Comparison of ENCODE assay signal across 27 cellular contexts in the genomic region with DNA sequence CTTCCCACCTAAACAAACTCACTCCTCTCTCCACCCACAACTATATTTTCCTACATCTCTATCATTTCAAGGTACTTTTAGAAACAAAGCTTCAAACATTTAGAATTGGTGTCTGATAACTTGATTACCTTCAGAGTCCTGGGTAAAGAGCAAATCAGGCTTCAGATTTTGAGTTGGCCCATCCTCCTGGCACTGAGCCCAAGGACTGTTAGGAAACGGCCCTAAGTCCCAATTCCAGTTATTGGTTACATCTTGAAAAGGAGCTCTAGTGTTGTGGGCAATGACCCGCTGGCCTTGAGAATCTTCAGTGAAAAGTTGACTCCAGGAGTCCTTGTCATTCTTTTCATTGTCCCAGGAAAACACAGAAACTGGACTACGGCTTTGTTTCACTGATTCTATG. TPM values are rescaled to one million over a fixed set of nuclear protein-coding genes. Genes with fewer than 3 reads are reported as not detected.
"Had no signal": no experiment of that assay in that cellular context is flagged by ENCODE, and none has a peak within 500 bp of the region (broad histone marks: within the 10 kb centered on the region; RNA-seq: fewer than 3 reads in every experiment).

No MANE protein-coding gene starts in this region.

- H3K4me3 ChIP-seq: right atrium auricular region, thoracic aorta had no signal

- H2AFZ ChIP-seq: parathyroid adenoma had no signal

- H3K79me2 ChIP-seq: parathyroid adenoma had no signal

- H3K9ac ChIP-seq: parathyroid adenoma had no signal

- H3K27ac ChIP-seq: brain microvascular endothelial cell, parathyroid adenoma, right atrium auricular region, thoracic aorta had no signal

- H3K27me3 ChIP-seq: brain microvascular endothelial cell, right atrium auricular region had no signal

- FAIRE-seq: astrocyte, frontal cortex, islet of Langerhans, urothelium cell line had no signal

- DNase-seq: activated CD4-positive, alpha-beta T cell treated with anti-CD3 and anti-CD28 coated beads for 1 hour; activated CD4-positive, alpha-beta T cell treated with anti-CD3 and anti-CD28 coated beads, Interleukin-2, amount 50 U/mL, for 1 hour; activated CD8-positive, alpha-beta memory T cell treated with anti-CD3 and anti-CD28 coated beads, Interleukin-2, amount 10 ng/mL, durations not matched to agents 7 days and 5 days; activated CD8-positive, alpha-beta T cell treated with anti-CD3 and anti-CD28 coated beads, Interleukin-2, amount 10 ng/mL, durations not matched to agents 7 days and 5 days; activated effector memory CD4-positive, alpha-beta T cell treated with Interleukin-2 at 50 U/mL for 16 hours; activated naive CD4-positive, alpha-beta T cell treated with Interleukin-2 at 50 U/mL for 16 hours; activated T-cell treated with anti-CD3 and anti-CD28 coated beads for 4 hours; activated T-cell treated with anti-CD3 and anti-CD28 coated beads, Interleukin-2, amount 50 U/mL, for 72 hours; amniotic stem cell; brain microvascular endothelial cell; endodermal cell; left ventricle myocardium superior; naive B cell; stimulated activated CD4-positive, alpha-beta T cell treated with anti-CD3 and anti-CD28 coated beads, Interleukin-12 subunit alpha, Interleukin-12 subunit beta, amount 100 ng/mL, for 4 hours; stimulated activated CD4-positive, alpha-beta T cell treated with anti-CD3 and anti-CD28 coated beads, Interleukin-4, amount 100 ng/mL, for 1 hour; stimulated activated naive CD8-positive, alpha-beta T cell treated with anti-CD3 and anti-CD28 coated beads, Interleukin-15, Interleukin-2, amounts not matched to agents 100 U/mL and 50 U/mL, for 24 hours; T-helper 2 cell; trophoblast cell had no signal

- H3K9me3 ChIP-seq: right atrium auricular region, thoracic aorta had no signal

- H3K4me1 ChIP-seq: parathyroid adenoma had no signal

- ATAC-seq: activated CD8-positive, alpha-beta memory T cell treated with anti-CD3 and anti-CD28 coated beads, Interleukin-2, amount 10 ng/mL, durations not matched to agents 7 days and 5 days; activated CD8-positive, alpha-beta T cell treated with anti-CD3 and anti-CD28 coated beads, Interleukin-2, amount 10 ng/mL, durations not matched to agents 7 days and 5 days; activated T-cell treated with anti-CD3 and anti-CD28 coated beads, Interleukin-2, amount 50 U/mL, for 72 hours; esophagus mucosa; left ventricle myocardium superior; stimulated activated naive CD8-positive, alpha-beta T cell treated with anti-CD3 and anti-CD28 coated beads, Interleukin-15, Interleukin-2, amounts not matched to agents 100 U/mL and 50 U/mL, for 24 hours; WTC11 had no signal

RNA-seq across cellular contexts. Expression of a gene that starts 24.4 kb away (rescaled TPM):
- total RNA-seq: left ventricle myocardium superior, right atrium auricular region, thoracic aorta had no signal
